ENCODE assay signal across 38 cellular contexts in the genomic region with DNA sequence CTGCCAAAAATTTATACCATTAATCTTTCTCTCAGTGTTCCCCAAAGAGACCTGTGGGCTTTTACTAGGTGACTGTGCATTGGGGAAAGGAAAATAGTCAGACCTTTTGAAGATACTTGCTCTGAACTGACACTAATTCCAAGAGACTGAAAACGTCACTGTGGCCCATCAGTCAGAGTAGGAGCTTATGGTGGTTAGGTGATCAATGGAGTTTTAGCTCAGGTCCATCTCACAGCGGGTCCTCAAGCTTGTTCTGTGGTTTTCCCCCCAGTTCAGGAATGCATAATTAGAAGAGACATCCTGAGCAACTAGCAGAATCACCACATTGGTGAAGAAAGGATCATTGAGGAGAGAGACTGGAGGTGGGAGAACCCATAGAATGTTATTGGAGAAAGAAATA.
"Had no signal": no experiment of that assay in that cellular context is flagged by ENCODE, and none has a peak within 500 bp of the region (broad histone marks: within the 10 kb centered on the region; RNA-seq: fewer than 3 reads in every experiment).

No MANE protein-coding gene starts in this region.

- DNase-seq: activated effector memory CD4-positive, alpha-beta T cell treated with anti-CD3 and anti-CD28 coated beads, Interleukin-2, amount 50 U/mL, for 16 hours; activated effector memory CD4-positive, alpha-beta T cell treated with Interleukin-2 at 50 U/mL for 16 hours; activated gamma-delta T cell; activated gamma-delta T cell treated with Interleukin-2 at 50 U/mL for 16 hours; activated naive CD4-positive, alpha-beta T cell; activated naive CD4-positive, alpha-beta T cell treated with anti-CD3 and anti-CD28 coated beads for 36 hours; activated naive CD4-positive, alpha-beta T cell treated with anti-CD3 and anti-CD28 coated beads, Interleukin-2, amount 10 ng/mL, durations not matched to agents 7 days and 5 days; activated naive CD4-positive, alpha-beta T cell treated with anti-CD3 and anti-CD28 coated beads, Interleukin-2, amount 50 U/mL, for 16 hours; activated naive CD4-positive, alpha-beta T cell treated with Interleukin-2 at 50 U/mL for 16 hours; activated naive CD8-positive, alpha-beta T cell treated with anti-CD3 and anti-CD28 coated beads for 36 hours; activated naive CD8-positive, alpha-beta T cell treated with anti-CD3 and anti-CD28 coated beads, Interleukin-2, amount 10 ng/mL, durations not matched to agents 7 days and 5 days; activated naive CD8-positive, alpha-beta T cell treated with anti-CD3 and anti-CD28 coated beads, Interleukin-2, amount 50 U/mL, for 24 hours; activated T-cell treated with anti-CD3 and anti-CD28 coated beads, Interleukin-2, amount 50 U/mL, for 1 hour; activated T-cell treated with anti-CD3 and anti-CD28 coated beads, Interleukin-2, amount 50 U/mL, for 24 hours; activated T-cell treated with anti-CD3 and anti-CD28 coated beads, Interleukin-2, amount 50 U/mL, for 4 hours; activated T-cell treated with anti-CD3 and anti-CD28 coated beads, Interleukin-2, amount 50 U/mL, for 48 hours; adrenal gland; amniotic stem cell; amygdala; anterior cingulate cortex; aorta; body of pancreas; brain microvascular endothelial cell; caudate nucleus; central memory CD4-positive, alpha-beta T cell; cerebellar nuclear complex had no signal

- ATAC-seq: activated naive CD4-positive, alpha-beta T cell treated with anti-CD3 and anti-CD28 coated beads, Interleukin-2, amount 50 U/mL, for 72 hours; activated naive CD8-positive, alpha-beta T cell treated with anti-CD3 and anti-CD28 coated beads, Interleukin-2, amount 50 U/mL, for 24 hours; activated T-cell treated with anti-CD3 and anti-CD28 coated beads, Interleukin-2, amount 50 U/mL, for 4 hours; body of pancreas had no signal

- H3K4me1 ChIP-seq: adrenal gland, ascending aorta, body of pancreas, breast epithelium had no signal

- H3K27ac Mint-ChIP-seq: activated naive CD4-positive, alpha-beta T cell treated with anti-CD3 and anti-CD28 coated beads for 36 hours; activated naive CD4-positive, alpha-beta T cell treated with anti-CD3 and anti-CD28 coated beads, Interleukin-2, amount 10 ng/mL, durations not matched to agents 7 days and 5 days; activated naive CD4-positive, alpha-beta T cell treated with anti-CD3 and anti-CD28 coated beads, Interleukin-2, amount 50 U/mL, for 24 hours; activated naive CD4-positive, alpha-beta T cell treated with anti-CD3 and anti-CD28 coated beads, Interleukin-2, amount 50 U/mL, for 72 hours; activated naive CD8-positive, alpha-beta T cell; activated naive CD8-positive, alpha-beta T cell treated with anti-CD3 and anti-CD28 coated beads for 36 hours; activated naive CD8-positive, alpha-beta T cell treated with anti-CD3 and anti-CD28 coated beads, Interleukin-2, amount 10 ng/mL, durations not matched to agents 7 days and 5 days; activated naive CD8-positive, alpha-beta T cell treated with anti-CD3 and anti-CD28 coated beads, Interleukin-2, amount 50 U/mL, for 24 hours; activated T-cell treated with anti-CD3 and anti-CD28 coated beads, Interleukin-2, amount 50 U/mL, for 24 hours; activated T-helper 1 cell treated with anti-CD3 and anti-CD28 coated beads, Interleukin-12 subunit alpha, Interleukin-12 subunit beta, Interleukin-2, Interleukin-4 antibody, amounts not matched to agents 30 ng/mL and 10 ng/mL and 1 ng/mL, durations not matched to agents 14 hours and 24 hours and 36 hours; activated T-helper 2 cell treated with anti-CD3 and anti-CD28 coated beads, Interferon-gamma antibody, Interleukin-2, Interleukin-4, amounts not matched to agents 10 μg/mL and 5 μg/mL and 100 μg/mL, durations not matched to agents 14 hours and 24 hours and 36 hours; brain had no signal

- H3K9me3 ChIP-seq: adrenal gland, ascending aorta, body of pancreas, breast epithelium had no signal

- H3K36me3 Mint-ChIP-seq: activated naive CD4-positive, alpha-beta T cell treated with anti-CD3 and anti-CD28 coated beads, Interleukin-2, amount 10 ng/mL, durations not matched to agents 7 days and 5 days; activated naive CD4-positive, alpha-beta T cell treated with anti-CD3 and anti-CD28 coated beads, Interleukin-2, amount 50 U/mL, for 24 hours; activated naive CD4-positive, alpha-beta T cell treated with anti-CD3 and anti-CD28 coated beads, Interleukin-2, amount 50 U/mL, for 72 hours; activated naive CD8-positive, alpha-beta T cell; activated naive CD8-positive, alpha-beta T cell treated with anti-CD3 and anti-CD28 coated beads for 36 hours; activated naive CD8-positive, alpha-beta T cell treated with anti-CD3 and anti-CD28 coated beads, Interleukin-2, amount 10 ng/mL, durations not matched to agents 7 days and 5 days; brain had no signal

- H3K36me3 ChIP-seq: adrenal gland, ascending aorta, brain microvascular endothelial cell, breast epithelium, cardiac muscle cell had no signal

- H3K4me3 Mint-ChIP-seq: activated naive CD4-positive, alpha-beta T cell treated with anti-CD3 and anti-CD28 coated beads for 36 hours; activated naive CD4-positive, alpha-beta T cell treated with anti-CD3 and anti-CD28 coated beads, Interleukin-2, amount 10 ng/mL, durations not matched to agents 7 days and 5 days; activated naive CD4-positive, alpha-beta T cell treated with anti-CD3 and anti-CD28 coated beads, Interleukin-2, amount 50 U/mL, for 24 hours; activated naive CD8-positive, alpha-beta T cell; activated naive CD8-positive, alpha-beta T cell treated with anti-CD3 and anti-CD28 coated beads for 36 hours; activated naive CD8-positive, alpha-beta T cell treated with anti-CD3 and anti-CD28 coated beads, Interleukin-2, amount 10 ng/mL, durations not matched to agents 7 days and 5 days; activated naive CD8-positive, alpha-beta T cell treated with anti-CD3 and anti-CD28 coated beads, Interleukin-2, amount 50 U/mL, for 24 hours; activated T-cell treated with anti-CD3 and anti-CD28 coated beads, Interleukin-2, amount 50 U/mL, for 24 hours; activated T-cell treated with anti-CD3 and anti-CD28 coated beads, Interleukin-2, amount 50 U/mL, for 4 hours; activated T-helper 1 cell treated with anti-CD3 and anti-CD28 coated beads, Interleukin-12 subunit alpha, Interleukin-12 subunit beta, Interleukin-2, Interleukin-4 antibody, amounts not matched to agents 30 ng/mL and 10 ng/mL and 1 ng/mL, durations not matched to agents 14 hours and 24 hours and 36 hours; brain; central memory CD8-positive, alpha-beta T cell had no signal

- H3K27me3 ChIP-seq: ascending aorta, body of pancreas, brain microvascular endothelial cell, breast epithelium had no signal

- FAIRE-seq: astrocyte, bronchial epithelial cell had no signal

- H3K27ac ChIP-seq: adrenal gland, ascending aorta, body of pancreas, brain microvascular endothelial cell, breast epithelium, cardiac muscle cell had no signal

- H3K9me3 Mint-ChIP-seq: activated naive CD4-positive, alpha-beta T cell treated with anti-CD3 and anti-CD28 coated beads for 36 hours; activated naive CD4-positive, alpha-beta T cell treated with anti-CD3 and anti-CD28 coated beads, Interleukin-2, amount 50 U/mL, for 24 hours; activated naive CD4-positive, alpha-beta T cell treated with anti-CD3 and anti-CD28 coated beads, Interleukin-2, amount 50 U/mL, for 72 hours; activated naive CD8-positive, alpha-beta T cell treated with anti-CD3 and anti-CD28 coated beads, Interleukin-2, amount 10 ng/mL, durations not matched to agents 7 days and 5 days; activated naive CD8-positive, alpha-beta T cell treated with anti-CD3 and anti-CD28 coated beads, Interleukin-2, amount 50 U/mL, for 24 hours; activated T-cell treated with anti-CD3 and anti-CD28 coated beads, Interleukin-2, amount 50 U/mL, for 24 hours; activated T-cell treated with anti-CD3 and anti-CD28 coated beads, Interleukin-2, amount 50 U/mL, for 4 hours; activated T-helper 2 cell treated with anti-CD3 and anti-CD28 coated beads, Interferon-gamma antibody, Interleukin-2, Interleukin-4, amounts not matched to agents 10 μg/mL and 5 μg/mL and 100 μg/mL, durations not matched to agents 14 hours and 24 hours and 36 hours; central memory CD8-positive, alpha-beta T cell had no signal

- H3K4me3 ChIP-seq: adrenal gland, ascending aorta, body of pancreas, breast epithelium, cardiac muscle cell had no signal

- H3K4me1 Mint-ChIP-seq: activated naive CD4-positive, alpha-beta T cell treated with anti-CD3 and anti-CD28 coated beads, Interleukin-2, amount 10 ng/mL, durations not matched to agents 7 days and 5 days; activated naive CD4-positive, alpha-beta T cell treated with anti-CD3 and anti-CD28 coated beads, Interleukin-2, amount 50 U/mL, for 24 hours; activated naive CD8-positive, alpha-beta T cell treated with anti-CD3 and anti-CD28 coated beads for 36 hours; activated naive CD8-positive, alpha-beta T cell treated with anti-CD3 and anti-CD28 coated beads, Interleukin-2, amount 10 ng/mL, durations not matched to agents 7 days and 5 days; activated naive CD8-positive, alpha-beta T cell treated with anti-CD3 and anti-CD28 coated beads, Interleukin-2, amount 50 U/mL, for 24 hours; central memory CD8-positive, alpha-beta T cell had no signal
